8 cellular contexts compared by ENCODE assay signal in the genomic region with DNA sequence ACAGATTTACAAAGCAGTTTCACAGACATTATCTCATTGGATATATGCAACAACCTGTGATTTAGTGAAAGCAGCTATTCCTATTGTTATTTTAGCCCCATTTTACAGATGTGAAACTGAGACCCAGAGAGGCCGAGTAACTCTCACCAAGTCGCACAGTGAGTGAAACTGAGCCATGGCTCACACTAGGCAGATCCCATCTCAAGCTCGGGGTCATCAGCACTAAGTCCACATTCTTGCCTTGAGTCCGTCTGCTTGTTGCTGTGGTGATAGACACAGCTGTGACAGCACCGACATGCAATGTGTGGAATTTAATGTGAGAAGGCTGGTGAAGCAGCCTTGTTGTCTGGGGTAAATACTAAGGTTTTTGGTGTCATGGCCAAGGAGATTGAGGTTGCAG. TPM values are rescaled to one million over a fixed set of nuclear protein-coding genes. Genes with fewer than 3 reads are reported as not detected.
A peak's percentile ranks its signal among the peaks of the same experiment; 100 is the strongest.
DNase-seq lines count a peak whose midpoint lies in the region; ATAC-seq, FAIRE-seq and TF ChIP-seq lines count a peak whose summit lies in the region.

No MANE protein-coding gene starts in this region.

- H3K27me3 ChIP-seq in sigmoid colon (no peaks in the 10 kb centered on the region), Peyer's patch (no peaks in the 10 kb centered on the region)

- H3K27ac ChIP-seq in sigmoid colon (peak overlapping the region; percentile 49 to 81 (median 72)), Peyer's patch (peak overlapping the region in 2 of 4 donors; percentile 19 to 62)

- no peak overlapping the region for H3K4me3 ChIP-seq in epithelial cell of proximal tubule (ENCODE audit: low read depth, low read length)
- H3K4me3 ChIP-seq in sigmoid colon = no peak overlapping the region
- H3K4me3 ChIP-seq in Peyer's patch = no peak overlapping the region

- WGBS in sigmoid colon, 2 donors = 75 to 80% methylated on average over 5 of the region's 5 CpGs

- TF ChIP-seq POLR2A in sigmoid colon (IDR thresholded peaks at IDR 0.05) (no peak), Peyer's patch (IDR thresholded peaks at IDR 0.05) (no peak)

- DNase-seq in GM18507 (ENCODE audit: extremely low spot score, insufficient read length, low read depth) (no peak), epithelial cell of proximal tubule (ENCODE audit: low read depth) (peak; percentile 91), sigmoid colon (no peak), Peyer's patch (no peak), OCI-M1 (lab: John Stamatoyannopoulos, UW) (no peak), SW480 (ENCODE audit: low spot score) (no peak)

- H3K9me3 ChIP-seq in sigmoid colon (no peaks in the 10 kb centered on the region), Peyer's patch (no peaks in the 10 kb centered on the region)

- TF ChIP-seq CTCF in epithelial cell of proximal tubule (conservative IDR thresholded peaks at IDR 0.05; ENCODE audit: low read depth, low read length) (no peak), sigmoid colon (IDR thresholded peaks at IDR 0.05) (no peak), Peyer's patch (IDR thresholded peaks at IDR 0.05) (no peak)

- peaks cover 0 to 6% (median 2%) of the 10 kb centered on the region in 4 donors for H3K36me3 ChIP-seq in sigmoid colon
- H3K36me3 ChIP-seq in Peyer's patch = peaks cover 0 to 25% (median 0%) of the 10 kb centered on the region in 3 donors

- peak; percentile 61 for ATAC-seq in HG03354 (IDR thresholded peaks at IDR 0.05; ENCODE audit: poor library complexity, severe bottlenecking, unreplicated experiment)
- ATAC-seq in HG02588 (IDR thresholded peaks at IDR 0.05; ENCODE audit: unreplicated experiment) = no peak

- FAIRE-seq in GM18507 (lab: Jason Lieb, UNC) = peak; percentile 94

- intact Hi-C loops in sigmoid colon (cut with DNase I) = no loop called here

- peaks cover 0 to 27% (median 17%) of the 10 kb centered on the region in 4 donors for H3K4me1 ChIP-seq in sigmoid colon
- peaks cover 0 to 10% (median 0%) of the 10 kb centered on the region in 4 donors for H3K4me1 ChIP-seq in Peyer's patch

- no peak for TF ChIP-seq EP300 in sigmoid colon (IDR thresholded peaks at IDR 0.05)

RNA-seq across cellular contexts. Expression of a gene that starts 40.3 kb away (rescaled TPM):
- 8.7 and 9.8 TPM in 2 replicates for total RNA-seq in epithelial cell of proximal tubule
- total RNA-seq in sigmoid colon = 10 to 100 TPM; 10.5 to 15.3 (median 12.9) TPM
- polyA plus RNA-seq in sigmoid colon = 10 to 100 TPM; 10.7 to 15.0 (median 12.3) TPM
- 10 to 100 TPM; 15.4 to 29.2 (median 23.0) TPM for total RNA-seq in Peyer's patch

RNA-seq across cellular contexts. Expression of a gene that starts 47.2 kb away (rescaled TPM):
- total RNA-seq in epithelial cell of proximal tubule (51.4 and 61.2 TPM in 2 replicates), sigmoid colon (10 to 100 TPM; 33.3 to 55.8 (median 44.5) TPM), Peyer's patch (100 to 1,000 TPM; 106 to 216 (median 156) TPM)
- 100 to 1,000 TPM; 129 to 183 (median 155) TPM for polyA plus RNA-seq in sigmoid colon
